In genomic region chr18:54802178-54802577, GRCh38 we compare ENCODE assay signal across 17 cellular contexts. TPM values are rescaled to one million over a fixed set of nuclear protein-coding genes. Genes with fewer than 3 reads are reported as not detected.
DNase-seq lines count a peak whose midpoint lies in the region; ATAC-seq, FAIRE-seq and TF ChIP-seq lines count a peak whose summit lies in the region.
"Had no signal": no experiment of that assay in that cellular context is flagged by ENCODE, and none has a peak within 500 bp of the region (broad histone marks: within the 10 kb centered on the region; RNA-seq: fewer than 3 reads in every experiment).

No MANE protein-coding gene starts in this region.

- TF ChIP-seq CTCF in HepG2 (CRISPR knock-in tag; IDR thresholded peaks at IDR 0.05) = no peak

- POLR2A ChIA-PET in HepG2 (lab: Yijun Ruan, JAX) = no interaction called here
- POLR2A ChIA-PET in activated CD4-positive, alpha-beta memory T cell treated with anti-CD3 and anti-CD28 coated beads for 36 hours (lab: Charles Lee) = no interaction called here

- no peak overlapping the region for H3K9ac ChIP-seq in HepG2 (ENCODE audit: insufficient read depth, low read depth, low read length)
- H3K9ac ChIP-seq: GM23248 had no signal

- no peak overlapping the region for H3K4me3 Mint-ChIP-seq in activated CD4-positive, alpha-beta memory T cell treated with anti-CD3 and anti-CD28 coated beads for 36 hours
- H3K4me3 Mint-ChIP-seq: CD4-positive, alpha-beta T cell had no signal

- H4K20me1 ChIP-seq in HepG2 (ENCODE audit: insufficient read depth, low read length) = no peaks in the 10 kb centered on the region

- CTCF ChIA-PET in HepG2 (lab: Yijun Ruan, JAX; ENCODE audit: low intra/inter-chr PET ratio, low total read pairs) = no interaction called here
- CTCF ChIA-PET in activated CD4-positive, alpha-beta memory T cell treated with anti-CD3 and anti-CD28 coated beads for 36 hours (lab: Charles Lee) = interaction anchor here (1.5 kb wide), 1 partner anchor 7 kb away, joined by 5 read pairs; no protein-coding TSS in a partner anchor

- no peak for TF ChIP-seq POLR2A in HepG2 (IDR thresholded peaks at IDR 0.05; ENCODE audit: insufficient read depth in 1 of 2, low read depth in 2 of 2, low read length in 2 of 2)

- no peak overlapping the region for H3K27ac ChIP-seq in HepG2 (ENCODE audit: extremely low read length, insufficient read depth, low read length)
- H3K27ac ChIP-seq: C4-2B, GM23248, HL-60 had no signal

- peak; percentile 45; the same call in 1 of the 3 replicates for ATAC-seq in HepG2

- peaks cover 11% of the 10 kb centered on the region for H3K4me1 Mint-ChIP-seq in activated CD4-positive, alpha-beta memory T cell treated with anti-CD3 and anti-CD28 coated beads for 36 hours (ENCODE audit: low read depth)

- no peaks in the 10 kb centered on the region for H3K36me3 ChIP-seq in HepG2 (replicated peaks in 1 of 2; ENCODE audit: control insufficient read depth in 1 of 2, insufficient read depth in 2 of 2, low read length in 2 of 2)
- H3K36me3 ChIP-seq: HAP-1 had no signal

- H2AFZ ChIP-seq in HepG2 (ENCODE audit: low read length) = no peak overlapping the region
- H2AFZ ChIP-seq: GM23248 had no signal

- intact Hi-C loops in HepG2 (cut with micrococcal nuclease; ENCODE audit: unreplicated experiment) = no loop called here
- intact Hi-C loops in activated CD4-positive, alpha-beta memory T cell treated with anti-CD3 and anti-CD28 coated beads for 36 hours (cut with micrococcal nuclease) = no loop called here

- no TSS peak for BruUV-seq in HepG2 (replicated peaks; lab: Mats Ljungman, UMichigan)

- no peaks in the 10 kb centered on the region for H3K79me2 ChIP-seq in HepG2 (ENCODE audit: insufficient read depth, low read length)

- H3K27me3 Mint-ChIP-seq in activated CD4-positive, alpha-beta memory T cell treated with anti-CD3 and anti-CD28 coated beads for 36 hours = no peaks in the 10 kb centered on the region
- H3K27me3 Mint-ChIP-seq: CD4-positive, alpha-beta T cell had no signal

- no peak overlapping the region for H3K4me3 ChIP-seq in HepG2 (replicated peaks in 1 of 3; ENCODE audit: insufficient read depth in 1 of 3, low read depth in 2 of 3, low read length in 3 of 3)
- H3K4me3 ChIP-seq: GM23248, HAP-1 had no signal

- H3K9me3 ChIP-seq in HepG2 (ENCODE audit: low read length) = no peaks in the 10 kb centered on the region
- H3K9me3 ChIP-seq: Caco-2, HAP-1 had no signal

- in situ Hi-C loops in HepG2 (cut with HindIII; ENCODE audit: extremely low pct_ligation_motif_present, low pct_unique_long_range_greater_than_20kb) = no loop called here

- no peaks in the 10 kb centered on the region for H3K27me3 ChIP-seq in HepG2 (ENCODE audit: control insufficient read depth in 1 of 2, insufficient read depth in 2 of 2, low read length in 2 of 2)

- no peak overlapping the region for H3K27ac Mint-ChIP-seq in activated CD4-positive, alpha-beta memory T cell treated with anti-CD3 and anti-CD28 coated beads for 36 hours
- H3K27ac Mint-ChIP-seq: CD4-positive, alpha-beta T cell had no signal

- no peaks in the 10 kb centered on the region for H3K36me3 Mint-ChIP-seq in activated CD4-positive, alpha-beta memory T cell treated with anti-CD3 and anti-CD28 coated beads for 36 hours

- DNase-seq in amniotic epithelial cell (ENCODE audit: low read depth) (peak; percentile 48), HepG2 (ENCODE audit: low spot score) (peak; percentile 3), renal cortical epithelial cell (ENCODE audit: low read depth) (peak; percentile 47), frontal cortex (ENCODE audit: low spot score in 2 of 2) (no peak), occipital lobe (lab: John Stamatoyannopoulos, UW) (no peak)
- DNase-seq in activated CD4-positive, alpha-beta memory T cell treated with anti-CD3 and anti-CD28 coated beads for 36 hours = no peak
- DNase-seq: AML-193; Caco-2; CD4-positive, alpha-beta T cell; GM23248 had no signal

- H3K4me2 ChIP-seq in HepG2 (ENCODE audit: low read depth, low read length) = no peak overlapping the region

- TF ChIP-seq EP300 in HepG2 (IDR thresholded peaks at IDR 0.05; ENCODE audit: low read depth in 2 of 2, low read length in 2 of 2) (no peak), HepG2 (CRISPR knock-in tag; IDR thresholded peaks at IDR 0.05; ENCODE audit: borderline replicate concordance) (no peak)

- FAIRE-seq in HepG2 (lab: Jason Lieb, UNC) (no peak), frontal cortex (lab: Jason Lieb, UNC) (no peak)
- FAIRE-seq: A204.1, G401.6, GM12891, GM19239 had no signal

- H3K4me1 ChIP-seq in HepG2 (ENCODE audit: insufficient read depth, low read length) = peaks cover 13% of the 10 kb centered on the region
- H3K4me1 ChIP-seq: Caco-2, HAP-1 had no signal

- no peak for TF ChIP-seq RAD21 in HepG2 (CRISPR knock-in tag; IDR thresholded peaks at IDR 0.05)

- no peaks in the 10 kb centered on the region for H3K9me3 Mint-ChIP-seq in activated CD4-positive, alpha-beta memory T cell treated with anti-CD3 and anti-CD28 coated beads for 36 hours
- H3K9me3 Mint-ChIP-seq: CD4-positive, alpha-beta T cell had no signal

- 0% methylated on average over 2 of the region's 2 CpGs for WGBS in HepG2 (ENCODE audit: low lambda C conversion rate)

TF ChIP-seq in HepG2, 621 proteins besides CTCF, POLR2A, EP300 and RAD21 (continues in another document):
- TF ChIP-seq NFYB (CRISPR knock-in tag; IDR thresholded peaks at IDR 0.05) (no peak), ZNF7 (CRISPR knock-in tag; IDR thresholded peaks at IDR 0.05) (peak; percentile 66), ZNF775 (CRISPR knock-in tag; IDR thresholded peaks at IDR 0.05; ENCODE audit: borderline replicate concordance) (no peak), ARID3A (IDR thresholded peaks at IDR 0.05; ENCODE audit: low read depth, low read length) (no peak), ZNF619 (CRISPR knock-in tag; IDR thresholded peaks at IDR 0.05) (no peak), SUZ12 (IDR thresholded peaks at IDR 0.05; ENCODE audit: low read depth, low read length) (no peak), HIC2 (CRISPR knock-in tag; IDR thresholded peaks at IDR 0.05; ENCODE audit: low read depth) (no peak), ZNF17 (CRISPR knock-in tag; IDR thresholded peaks at IDR 0.05) (no peak), HOXA7 (CRISPR knock-in tag; IDR thresholded peaks at IDR 0.05) (no peak), MYC (CRISPR knock-in tag; IDR thresholded peaks at IDR 0.05; ENCODE audit: borderline replicate concordance) (no peak)

RNA-seq across cellular contexts. Expression of gene RAB27B, which starts 26.1 kb away (rescaled TPM):
- not detected in 2 replicates for total RNA-seq in HepG2 (2016; rRNA removed; fragmentation: Illumina TruSeq; extraction: Trizol)
- not detected in 2 replicates for total RNA-seq in HepG2 (2016; cell fraction: cytosol; rRNA removed; fragmentation: Illumina TruSeq; extraction: Trizol; ENCODE audit: low read depth)
- not detected in 2 replicates for total RNA-seq in HepG2 (2016; cell fraction: insoluble cytoplasmic fraction; rRNA removed; fragmentation: Illumina TruSeq; extraction: Trizol)
- not detected in 2 replicates for total RNA-seq in HepG2 (2016; cell fraction: membrane; rRNA removed; fragmentation: Illumina TruSeq; extraction: Trizol)
- total RNA-seq in HepG2 (2016; cell fraction: nucleus; rRNA removed; fragmentation: Illumina TruSeq; extraction: Trizol) = not detected in 2 replicates
- polyA plus RNA-seq in HepG2 (2011; rRNA removed) = not detected in 2 replicates
- polyA plus RNA-seq in HepG2 (2011; cell fraction: cytosol; rRNA removed) = not detected in 2 replicates
- not detected in 2 replicates for polyA plus RNA-seq in HepG2 (2011; cell fraction: nucleus; rRNA removed)
- not detected in 2 replicates for polyA plus RNA-seq in HepG2 (2012)
- polyA plus RNA-seq in HepG2 (2016; cell fraction: cytosol; fragmentation: Illumina TruSeq; extraction: Trizol; ENCODE audit: low read depth) = not detected in 2 replicates
- not detected in 2 replicates for polyA plus RNA-seq in HepG2 (2016; cell fraction: insoluble cytoplasmic fraction; fragmentation: Illumina TruSeq; extraction: Trizol; ENCODE audit: low read depth)
- not detected in 2 replicates for polyA plus RNA-seq in HepG2 (2016; cell fraction: membrane; fragmentation: Illumina TruSeq; extraction: Trizol; ENCODE audit: low read depth)
- not detected in 2 replicates for polyA plus RNA-seq in HepG2 (2016; cell fraction: nucleus; fragmentation: Illumina TruSeq; extraction: Trizol; ENCODE audit: insufficient read depth, low read depth)
- polyA minus RNA-seq in HepG2 (2011; rRNA and poly(A)+ RNA removed; ENCODE audit: low replicate concordance) = 11.1 TPM in 1 of 2 replicates, not detected in the other
- not detected in 2 replicates for polyA minus RNA-seq in HepG2 (2011; cell fraction: cytosol; rRNA and poly(A)+ RNA removed)
- polyA minus RNA-seq in HepG2 (2011; cell fraction: nucleus; rRNA and poly(A)+ RNA removed) = not detected in 2 replicates
- 3.3 and 4.0 TPM in 2 replicates for total RNA-seq in renal cortical epithelial cell
- total RNA-seq in frontal cortex = 33.0 TPM
- under 1 TPM; 0.22 to 0.31 TPM for total RNA-seq in activated CD4-positive, alpha-beta memory T cell treated with anti-CD3 and anti-CD28 coated beads for 36 hours
- 35.1 TPM for total RNA-seq in occipital lobe

Comparison
In these comparisons a context has a peak if more than half of its experiments do, and no peak if none do; other contexts are left out.
1. DNase-seq: peak in amniotic epithelial cell (single experiment), HepG2 (single experiment) and renal cortical epithelial cell (single experiment); none in frontal cortex (0 of 2), activated CD4-positive, alpha-beta memory T cell treated with anti-CD3 and anti-CD28 coated beads for 36 hours (single experiment) and occipital lobe (single experiment).